In the genomic region with DNA sequence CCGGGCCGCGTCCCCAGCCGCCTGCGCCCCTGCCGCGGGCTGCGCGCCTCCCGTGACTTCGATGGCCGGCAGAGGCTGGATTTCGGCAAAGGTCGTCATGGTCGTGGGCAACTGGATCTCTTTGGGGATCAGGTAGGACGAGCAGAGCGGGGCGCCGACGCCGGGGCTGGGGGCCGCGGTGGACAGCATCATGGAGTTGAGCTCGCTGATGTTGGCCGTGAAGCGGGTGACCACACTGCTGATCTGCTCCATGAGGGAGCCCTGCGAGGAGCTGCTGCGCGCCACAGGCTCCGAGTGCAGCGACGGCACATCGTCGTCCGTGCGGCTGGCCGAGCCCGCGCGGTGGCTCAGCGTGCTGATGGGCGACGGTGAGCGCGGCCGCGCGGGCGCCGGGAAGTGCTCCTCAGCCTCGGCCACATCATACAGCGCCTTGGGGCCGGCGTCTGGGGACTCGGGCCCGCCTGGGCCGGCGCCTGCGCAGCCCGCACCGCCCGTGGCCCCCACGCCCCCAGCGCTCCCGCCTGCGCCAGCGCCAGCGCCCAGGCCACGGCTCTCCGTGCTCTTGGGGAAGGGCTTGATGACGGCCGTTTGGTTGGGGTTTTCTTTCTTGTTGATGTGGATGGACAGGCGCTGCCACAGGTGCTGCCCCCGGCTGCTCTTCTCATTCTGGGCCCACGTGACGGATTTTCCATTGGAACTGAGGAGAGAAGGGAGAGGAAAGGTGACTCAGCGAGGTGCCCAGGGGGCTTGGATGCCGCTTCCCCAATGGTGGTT, we compare ENCODE assay signal across 8 cellular contexts.
DNase-seq lines count a peak whose midpoint lies in the region; ATAC-seq, FAIRE-seq and TF ChIP-seq lines count a peak whose summit lies in the region.

No MANE protein-coding gene starts in this region.

- POLR2A ChIA-PET in HepG2 (lab: Yijun Ruan, JAX): no interaction called here
- POLR2A ChIA-PET in activated CD8-positive, alpha-beta T cell treated with anti-CD3 and anti-CD28 coated beads for 36 hours (lab: Charles Lee): no interaction called here

- TF ChIP-seq POLR2A in right lobe of liver (IDR thresholded peaks at IDR 0.05) (no peak), HepG2 (IDR thresholded peaks at IDR 0.05; ENCODE audit: insufficient read depth in 1 of 2, low read depth in 2 of 2, low read length in 2 of 2) (no peak)

- H3K9ac ChIP-seq in HepG2 (ENCODE audit: insufficient read depth, low read depth, low read length): no peak overlapping the region

- no peak overlapping the region for H3K27ac Mint-ChIP-seq in activated CD8-positive, alpha-beta T cell treated with anti-CD3 and anti-CD28 coated beads for 36 hours

- no peak for FAIRE-seq in HepG2 (lab: Jason Lieb, UNC)

- no peaks in the 10 kb centered on the region for H3K9me3 ChIP-seq in right lobe of liver
- no peaks in the 10 kb centered on the region for H3K9me3 ChIP-seq in HepG2 (ENCODE audit: low read length)
- no peaks in the 10 kb centered on the region for H3K9me3 ChIP-seq in cardiac muscle cell (ENCODE audit: low read depth)

- H3K9me3 Mint-ChIP-seq in activated CD8-positive, alpha-beta T cell treated with anti-CD3 and anti-CD28 coated beads for 36 hours: no peaks in the 10 kb centered on the region

- CTCF ChIA-PET in HepG2 (lab: Yijun Ruan, JAX; ENCODE audit: low intra/inter-chr PET ratio, low total read pairs): no interaction called here
- CTCF ChIA-PET in activated CD8-positive, alpha-beta T cell treated with anti-CD3 and anti-CD28 coated beads for 36 hours (lab: Charles Lee): interaction anchor here (1.4 to 1.5 kb wide), 2 partner anchors 28 to 407 kb away, joined by 3 read pairs; no protein-coding TSS in a partner anchor

- H3K27ac ChIP-seq in right lobe of liver (no peak overlapping the region), HepG2 (ENCODE audit: extremely low read length, insufficient read depth, low read length) (no peak overlapping the region), cardiac muscle cell (no peak overlapping the region)

- 11% methylated on average over 12 of the region's 78 CpGs for WGBS in right lobe of liver (ENCODE audit: insufficient coverage, low coverage, low lambda C conversion rate, missing lambda C conversion rate)
- 33% methylated on average over 28 of the region's 78 CpGs for WGBS in HepG2 (ENCODE audit: low lambda C conversion rate)

- no peaks in the 10 kb centered on the region for H4K20me1 ChIP-seq in HepG2 (ENCODE audit: insufficient read depth, low read length)

- peak overlapping the region; percentile 63 for H3K4me3 Mint-ChIP-seq in activated CD8-positive, alpha-beta T cell treated with anti-CD3 and anti-CD28 coated beads for 36 hours

- TF ChIP-seq RAD21 in HepG2 (CRISPR knock-in tag; IDR thresholded peaks at IDR 0.05): no peak

- peak in 2 of 3 donors; percentile 25 to 52 for DNase-seq in right lobe of liver
- no peak for DNase-seq in HepG2 (ENCODE audit: low spot score)
- peak; percentile 37 for DNase-seq in activated CD8-positive, alpha-beta T cell treated with anti-CD3 and anti-CD28 coated beads for 36 hours
- DNase-seq in cardiac muscle cell (ENCODE audit: low read depth in 1 of 2, low spot score in 1 of 2): peak; percentile 45 to 55
- DNase-seq in retinal pigment epithelial cell (ENCODE audit: low read depth): no peak
- DNase-seq in NCI-H226: no peak
- no peak for DNase-seq in NCI-H2081 (lab: John Stamatoyannopoulos, UW)
- no peak for DNase-seq in NCI-H1436 treated with DMSO at 0.1 percent for 48 hours (lab: John Stamatoyannopoulos, UW)

- H3K4me3 ChIP-seq in right lobe of liver (peak overlapping the region; percentile 6 to 32 (median 23)), HepG2 (replicated peaks in 1 of 3; ENCODE audit: insufficient read depth in 1 of 3, low read depth in 2 of 3, low read length in 3 of 3) (no peak overlapping the region), cardiac muscle cell (peak overlapping the region; percentile 30), retinal pigment epithelial cell (ENCODE audit: low read length) (peak overlapping the region; percentile 19)

- TF ChIP-seq CTCF in right lobe of liver (IDR thresholded peaks at IDR 0.05) (no peak), HepG2 (CRISPR knock-in tag; IDR thresholded peaks at IDR 0.05) (no peak), cardiac muscle cell (IDR thresholded peaks at IDR 0.05; ENCODE audit: low read depth, low read length) (no peak), retinal pigment epithelial cell (conservative IDR thresholded peaks at IDR 0.05; ENCODE audit: low read depth, low read length) (no peak)
- TF ChIP-seq CTCF in activated CD8-positive, alpha-beta T cell treated with anti-CD3 and anti-CD28 coated beads for 36 hours (IDR thresholded peaks at IDR 0.05): no peak

- in situ Hi-C loops in HepG2 (cut with HindIII; ENCODE audit: extremely low pct_ligation_motif_present, low pct_unique_long_range_greater_than_20kb): no loop called here

- H3K27me3 ChIP-seq in right lobe of liver (no peaks in the 10 kb centered on the region), HepG2 (ENCODE audit: control insufficient read depth in 1 of 2, insufficient read depth in 2 of 2, low read length in 2 of 2) (peaks cover 0 to 20% of the 10 kb centered on the region in 2 experiments; a peak in 2 of 5 replicates), cardiac muscle cell (peaks cover 83% of the 10 kb centered on the region)

- no TSS peak for BruUV-seq in HepG2 (replicated peaks; lab: Mats Ljungman, UMichigan)

- H3K4me1 ChIP-seq in right lobe of liver (no peaks in the 10 kb centered on the region), HepG2 (ENCODE audit: insufficient read depth, low read length) (peaks cover 9% of the 10 kb centered on the region), cardiac muscle cell (ENCODE audit: low read depth) (peaks cover 7% of the 10 kb centered on the region)

- no peaks in the 10 kb centered on the region for H3K36me3 Mint-ChIP-seq in activated CD8-positive, alpha-beta T cell treated with anti-CD3 and anti-CD28 coated beads for 36 hours (ENCODE audit: low read depth)

- H2AFZ ChIP-seq in HepG2 (ENCODE audit: low read length): no peak overlapping the region

- no peaks in the 10 kb centered on the region for H3K79me2 ChIP-seq in HepG2 (ENCODE audit: insufficient read depth, low read length)

- H3K4me1 Mint-ChIP-seq in activated CD8-positive, alpha-beta T cell treated with anti-CD3 and anti-CD28 coated beads for 36 hours (ENCODE audit: low read depth): peaks cover 9% of the 10 kb centered on the region

- H3K36me3 ChIP-seq in right lobe of liver (no peaks in the 10 kb centered on the region), HepG2 (replicated peaks in 1 of 2; ENCODE audit: control insufficient read depth in 1 of 2, insufficient read depth in 2 of 2, low read length in 2 of 2) (no peaks in the 10 kb centered on the region), cardiac muscle cell (no peaks in the 10 kb centered on the region)

- peaks cover 52% of the 10 kb centered on the region for H3K27me3 Mint-ChIP-seq in activated CD8-positive, alpha-beta T cell treated with anti-CD3 and anti-CD28 coated beads for 36 hours

- intact Hi-C loops in right lobe of liver (cut with DNase I) (no loop called here), HepG2 (cut with micrococcal nuclease; ENCODE audit: unreplicated experiment) (no loop called here)
- intact Hi-C loops in activated CD8-positive, alpha-beta T cell treated with anti-CD3 and anti-CD28 coated beads for 36 hours (cut with micrococcal nuclease): no loop called here

- H3K4me2 ChIP-seq in HepG2 (ENCODE audit: low read depth, low read length): no peak overlapping the region

- ATAC-seq in right lobe of liver (peak; percentile 52 to 59 (median 54)), HepG2 (no peak; the same call in 2 of the 3 replicates)
- peak; percentile 84 for ATAC-seq in activated CD8-positive, alpha-beta T cell treated with anti-CD3 and anti-CD28 coated beads for 36 hours

- TF ChIP-seq EP300 in HepG2 (IDR thresholded peaks at IDR 0.05; ENCODE audit: low read depth in 2 of 2, low read length in 2 of 2) (no peak), HepG2 (CRISPR knock-in tag; IDR thresholded peaks at IDR 0.05; ENCODE audit: borderline replicate concordance) (no peak)

TF ChIP-seq in HepG2, 621 proteins besides CTCF, POLR2A, EP300 and RAD21 (continues in another document):
- no peak for TF ChIP-seq ZNF160 (CRISPR knock-in tag; IDR thresholded peaks at IDR 0.05)
- TF ChIP-seq CBX5 (CRISPR knock-in tag; IDR thresholded peaks at IDR 0.05; ENCODE audit: borderline replicate concordance): no peak
- no peak for TF ChIP-seq ZNF644 (CRISPR knock-in tag; IDR thresholded peaks at IDR 0.05; ENCODE audit: low read depth)
- TF ChIP-seq, protein P1, sequence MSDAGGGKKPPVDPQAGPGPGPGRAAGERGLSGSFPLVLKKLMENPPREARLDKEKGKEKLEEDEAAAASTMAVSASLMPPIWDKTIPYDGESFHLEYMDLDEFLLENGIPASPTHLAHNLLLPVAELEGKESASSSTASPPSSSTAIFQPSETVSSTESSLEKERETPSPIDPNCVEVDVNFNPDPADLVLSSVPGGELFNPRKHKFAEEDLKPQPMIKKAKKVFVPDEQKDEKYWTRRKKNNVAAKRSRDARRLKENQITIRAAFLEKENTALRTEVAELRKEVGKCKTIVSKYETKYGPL (CRISPR knock-in tag; IDR thresholded peaks at IDR 0.05): no peak
- TF ChIP-seq, protein P2, sequence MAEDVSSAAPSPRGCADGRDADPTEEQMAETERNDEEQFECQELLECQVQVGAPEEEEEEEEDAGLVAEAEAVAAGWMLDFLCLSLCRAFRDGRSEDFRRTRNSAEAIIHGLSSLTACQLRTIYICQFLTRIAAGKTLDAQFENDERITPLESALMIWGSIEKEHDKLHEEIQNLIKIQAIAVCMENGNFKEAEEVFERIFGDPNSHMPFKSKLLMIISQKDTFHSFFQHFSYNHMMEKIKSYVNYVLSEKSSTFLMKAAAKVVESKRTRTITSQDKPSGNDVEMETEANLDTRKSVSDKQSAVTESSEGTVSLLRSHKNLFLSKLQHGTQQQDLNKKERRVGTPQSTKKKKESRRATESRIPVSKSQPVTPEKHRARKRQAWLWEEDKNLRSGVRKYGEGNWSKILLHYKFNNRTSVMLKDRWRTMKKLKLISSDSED (CRISPR knock-in tag; IDR thresholded peaks at IDR 0.05): no peak
- TF ChIP-seq ZNF879 (CRISPR knock-in tag; IDR thresholded peaks at IDR 0.05): no peak

Comparison
In these comparisons a context has a peak if more than half of its experiments do, and no peak if none do; other contexts are left out.
1. DNase-seq: peak in right lobe of liver (2 of 3), activated CD8-positive, alpha-beta T cell treated with anti-CD3 and anti-CD28 coated beads for 36 hours (single experiment) and cardiac muscle cell (2 of 2); none in HepG2 (single experiment), retinal pigment epithelial cell (single experiment), NCI-H226 (single experiment), NCI-H2081 (0 of 2) and NCI-H1436 treated with DMSO at 0.1 percent for 48 hours (single experiment).
2. H3K4me3 ChIP-seq: peak in right lobe of liver (3 of 3), cardiac muscle cell (single experiment) and retinal pigment epithelial cell (single experiment); none in HepG2 (0 of 3).